Comparison of ENCODE assay signal across 8 cellular contexts in genomic region chr13:97976551-97977375, GRCh38. TPM values are rescaled to one million over a fixed set of nuclear protein-coding genes. Genes with fewer than 3 reads are reported as not detected.
A peak's percentile ranks its signal among the peaks of the same experiment; 100 is the strongest.
DNase-seq lines count a peak whose midpoint lies in the region; ATAC-seq and TF ChIP-seq lines count a peak whose summit lies in the region.

No MANE protein-coding gene starts in this region.

- peak overlapping the region; percentile 95 for H2AFZ ChIP-seq in mammary epithelial cell (ENCODE audit: low read depth, low read length)

- no peaks in the 10 kb centered on the region for H3K9me3 ChIP-seq in CD4-positive, alpha-beta T cell (ENCODE audit: control insufficient read depth, low read length)
- no peaks in the 10 kb centered on the region for H3K9me3 ChIP-seq in SJCRH30 (replicated peaks)
- H3K9me3 ChIP-seq in mammary epithelial cell (replicated peaks; ENCODE audit: insufficient read depth, low read length), result no peaks in the 10 kb centered on the region

- peak; percentile 15 for ATAC-seq in CD4-positive, alpha-beta T cell (ENCODE audit: poor library complexity)
- ATAC-seq in GM18873 (IDR thresholded peaks at IDR 0.05; ENCODE audit: low FRiP score, unreplicated experiment) (peak; percentile 44), HG03064 (IDR thresholded peaks at IDR 0.05; ENCODE audit: low read depth, unreplicated experiment) (peak; percentile 40)

- POLR2A ChIA-PET in CD4-positive, alpha-beta T cell (lab: Charles Lee), result interaction anchor here (1.5 kb wide), 1 partner anchor 543 kb away, joined by 8 read pairs; the partner anchor contains the start of gene RAP2A

- H3K4me1 Mint-ChIP-seq in CD4-positive, alpha-beta T cell (ENCODE audit: low read depth), result peaks cover 55% of the 10 kb centered on the region

- H3K4me1 ChIP-seq in SJCRH30 (peaks cover 8% of the 10 kb centered on the region), mammary epithelial cell (ENCODE audit: insufficient read depth, low read length) (peaks cover 13% of the 10 kb centered on the region)

- H3K4me3 Mint-ChIP-seq in CD4-positive, alpha-beta T cell, result peak overlapping the region; percentile 96

- peaks cover 11% of the 10 kb centered on the region for H3K36me3 Mint-ChIP-seq in CD4-positive, alpha-beta T cell (ENCODE audit: low read depth)

- H3K27me3 ChIP-seq in CD4-positive, alpha-beta T cell (ENCODE audit: control insufficient read depth, insufficient read depth, low read length), result no peaks in the 10 kb centered on the region
- H3K27me3 ChIP-seq in SJCRH30 (no peaks in the 10 kb centered on the region), mammary epithelial cell (ENCODE audit: insufficient read depth, low read length) (no peaks in the 10 kb centered on the region)

- H3K27me3 Mint-ChIP-seq in CD4-positive, alpha-beta T cell, result no peaks in the 10 kb centered on the region

- H3K79me2 ChIP-seq in mammary epithelial cell (ENCODE audit: insufficient read depth, low read length), result peaks cover 53% of the 10 kb centered on the region

- CTCF ChIA-PET in CD4-positive, alpha-beta T cell (lab: Charles Lee), result interaction anchor here (0.6 kb wide), 1 partner anchor 754 kb away, joined by 4 read pairs; the partner anchor contains the start of gene MBNL2
- CTCF ChIA-PET in mammary epithelial cell (lab: Charles Lee; ENCODE audit: low non-redundant PET), result no interaction called here

- H3K36me3 ChIP-seq in SJCRH30, result peaks cover 6% of the 10 kb centered on the region; the same call in 1 of the 2 replicates
- H3K36me3 ChIP-seq in mammary epithelial cell (ENCODE audit: insufficient read depth, low read length), result peaks cover 3% of the 10 kb centered on the region

- H3K4me2 ChIP-seq in mammary epithelial cell (ENCODE audit: insufficient read depth, low read depth, low read length), result peak overlapping the region; percentile 90

- BruUV-seq in mammary epithelial cell (replicated peaks; lab: Mats Ljungman, UMichigan), result no TSS peak

- H4K20me1 ChIP-seq in mammary epithelial cell (ENCODE audit: insufficient read depth, low read length), result no peaks in the 10 kb centered on the region

- no peak for TF ChIP-seq CTCF in CD4-positive, alpha-beta T cell (IDR thresholded peaks at IDR 0.05)
- TF ChIP-seq CTCF in mammary epithelial cell (conservative IDR thresholded peaks at IDR 0.05 in 1 of 2, IDR thresholded peaks at IDR 0.05 in 1 of 2; ENCODE audit: extremely low read depth in 1 of 2, insufficient read depth in 1 of 2, low read depth in 1 of 2, low read length in 2 of 2), result no peak

- dilution Hi-C loops in mammary epithelial cell (cut with HindIII; ENCODE audit: low sequenced_read_pairs), result no loop called here

- peak overlapping the region; percentile 92 for H3K27ac Mint-ChIP-seq in CD4-positive, alpha-beta T cell

- WGBS in mammary epithelial cell (ENCODE audit: low coverage, missing lambda C conversion rate), result 0% methylated on average over 4 of the region's 90 CpGs

- intact Hi-C loops in CD4-positive, alpha-beta T cell (cut with DNase I, micrococcal nuclease), result loop anchor here (1.0 to 5.0 kb wide), 3 partner anchors 543 to 750 kb away; partner anchors contain the start of gene STK24 (in 1 of the 2)
- intact Hi-C loops in mammary epithelial cell (cut with micrococcal nuclease), result loop anchor here (1.0 to 5.0 kb wide), 4 partner anchors 28 to 121 kb away; no protein-coding TSS in a partner anchor

- in situ Hi-C loops in mammary epithelial cell (cut with MboI; ENCODE audit: low sequenced_read_pairs in 2 of 2), result no loop called here

- peak in 3 of 10 experiments; percentile 10 to 86 (median 75) for DNase-seq in CD4-positive, alpha-beta T cell
- DNase-seq in SJCRH30 (peak; percentile 52 to 85), mammary epithelial cell (peak; percentile 20), kidney tubule cell (ENCODE audit: low spot score) (peak; percentile 30)
- DNase-seq in stimulated activated CD4-positive, alpha-beta T cell treated with anti-CD3 and anti-CD28 coated beads, Interleukin-4, amount 100 ng/mL, for 4 hours, result peak; percentile 27 to 87
- DNase-seq in effector CD8-positive, alpha-beta T cell (lab: John Stamatoyannopoulos, UW), result no peak

- peak overlapping the region; percentile 92 for H3K9ac ChIP-seq in mammary epithelial cell (ENCODE audit: insufficient read depth, low read length)

- no peak overlapping the region for H3K27ac ChIP-seq in CD4-positive, alpha-beta T cell (ENCODE audit: low read depth, low read length)
- H3K27ac ChIP-seq in SJCRH30 (peak overlapping the region; percentile 87), mammary epithelial cell (ENCODE audit: insufficient read depth, low read depth, low read length) (peak overlapping the region; percentile 82)

- H3K4me3 ChIP-seq in SJCRH30 (peak overlapping the region; percentile 91), mammary epithelial cell (replicated peaks in 1 of 3; ENCODE audit: insufficient read depth in 1 of 3, low read depth in 2 of 3, low read length in 3 of 3) (peak overlapping the region; percentile 88 to 98 (median 98))

- H3K9me3 Mint-ChIP-seq in CD4-positive, alpha-beta T cell, result no peaks in the 10 kb centered on the region

RNA-seq across cellular contexts. Expression of gene IPO5, which starts 23.3 kb away (rescaled TPM):
- total RNA-seq in CD4-positive, alpha-beta T cell, result 10 to 100 TPM; 62.2 to 73.3 TPM
- total RNA-seq in SJCRH30 (2014; rRNA removed; shearing (Covaris generic)), result 267 and 288 TPM in 2 replicates
- 100 to 1,000 TPM; 157 to 175 TPM for total RNA-seq in mammary epithelial cell
- polyA plus RNA-seq in mammary epithelial cell, result 90.0 TPM
- 201 TPM for polyA minus RNA-seq in mammary epithelial cell
